ENCODE assay signal across 8 cellular contexts in genomic region chr16:9138731-9139501, GRCh38. TPM values are rescaled to one million over a fixed set of nuclear protein-coding genes. Genes with fewer than 3 reads are reported as not detected.
A peak's percentile ranks its signal among the peaks of the same experiment; 100 is the strongest.
DNase-seq lines count a peak whose midpoint lies in the region; ATAC-seq and TF ChIP-seq lines count a peak whose summit lies in the region.

No MANE protein-coding gene starts in this region.

- TF ChIP-seq CTCF in endodermal cell (conservative IDR thresholded peaks at IDR 0.05) (peak; percentile 96), mucosa of descending colon (IDR thresholded peaks at IDR 0.05) (peak; percentile 80)

- H3K36me3 ChIP-seq in endodermal cell (ENCODE audit: control insufficient read depth, insufficient read depth, low read length) (no peaks in the 10 kb centered on the region), mucosa of descending colon (ENCODE audit: low read depth) (no peaks in the 10 kb centered on the region)

- peaks cover 11% of the 10 kb centered on the region for H3K36me3 Mint-ChIP-seq in endodermal cell (ENCODE audit: low read depth)

- no peak overlapping the region for H3K27ac Mint-ChIP-seq in endodermal cell

- H3K9me3 ChIP-seq in endodermal cell (ENCODE audit: control insufficient read depth, low read length) (no peaks in the 10 kb centered on the region), mucosa of descending colon (no peaks in the 10 kb centered on the region)

- DNase-seq in DMS 273 (lab: John Stamatoyannopoulos, UW; ENCODE audit: unreplicated experiment) (peak; percentile 87), NCI-H82 treated with DMSO at 0.1 percent for 48 hours (lab: John Stamatoyannopoulos, UW; ENCODE audit: unreplicated experiment) (peak; percentile 62), endodermal cell (peak; percentile 94), mucosa of descending colon (peak; percentile 70 to 77 (median 75))
- peak; percentile 40 to 47 for DNase-seq in activated CD8-positive, alpha-beta memory T cell treated with anti-CD3 and anti-CD28 coated beads for 4 hours (ENCODE audit: low read depth in 2 of 2)
- peak; percentile 29 to 42 for DNase-seq in stimulated activated CD8-positive, alpha-beta memory T cell treated with anti-CD3 and anti-CD28 coated beads, Interleukin-4, amount 100 ng/mL, for 4 hours (ENCODE audit: low read depth in 2 of 2, low spot score in 1 of 2)

- H3K4me3 Mint-ChIP-seq in endodermal cell: no peak overlapping the region

- peaks cover 4% of the 10 kb centered on the region for H3K27me3 Mint-ChIP-seq in endodermal cell (ENCODE audit: insufficient read depth)

- ATAC-seq in HG03103 (IDR thresholded peaks at IDR 0.05; ENCODE audit: low read depth, unreplicated experiment) (peak; percentile 47), mucosa of descending colon (peak; percentile 86), GM21515 (IDR thresholded peaks at IDR 0.05; ENCODE audit: unreplicated experiment) (no peak)

- peaks cover 5% of the 10 kb centered on the region for H3K4me1 Mint-ChIP-seq in endodermal cell

- H3K4me1 ChIP-seq in endodermal cell (ENCODE audit: control insufficient read depth, insufficient read depth, low read length) (no peaks in the 10 kb centered on the region), mucosa of descending colon (ENCODE audit: low read depth) (peaks cover 5% of the 10 kb centered on the region)

- peaks cover 6% of the 10 kb centered on the region for H3K9me3 Mint-ChIP-seq in endodermal cell

- no peak overlapping the region for H3K9ac ChIP-seq in endodermal cell (ENCODE audit: extremely low read depth, low read length, poor library complexity, severe bottlenecking)

- 31 to 41% methylated on average over 12 to 21 of the region's 21 CpGs for WGBS in endodermal cell (ENCODE audit: insufficient coverage in 1 of 2, insufficient read length in 1 of 2), 2 experiments

- intact Hi-C loops in mucosa of descending colon (cut with DNase I, micrococcal nuclease): no loop called here

- H3K27me3 ChIP-seq in endodermal cell (ENCODE audit: control insufficient read depth, insufficient read depth, low read length, poor library complexity, severe bottlenecking): no peaks in the 10 kb centered on the region

- H3K27ac ChIP-seq in endodermal cell (ENCODE audit: low read depth, low read length): no peak overlapping the region

- H3K4me3 ChIP-seq in endodermal cell (ENCODE audit: low read length) (no peak overlapping the region), mucosa of descending colon (no peak overlapping the region)

RNA-seq across cellular contexts. Expression of gene HAPSTR1, which starts 47.5 kb away (rescaled TPM):
- 10 to 100 TPM; 60.9 to 68.5 TPM for total RNA-seq in endodermal cell
- 34.8 TPM for polyA plus RNA-seq in endodermal cell (2013, experiment 1 of 2)
- 35.4 TPM for polyA plus RNA-seq in endodermal cell (2013, experiment 2 of 2)
- total RNA-seq in mucosa of descending colon: 10 to 100 TPM; 55.8 to 69.8 (median 56.0) TPM

Comparison
In these comparisons a context has a peak if more than half of its experiments do, and no peak if none do; other contexts are left out.
1. DNase-seq: peak in every context shown above with its lines; median percentile 94 in endodermal cell; 87 in DMS 273; 75 in mucosa of descending colon; 62 in NCI-H82 treated with DMSO at 0.1 percent for 48 hours; 44 in activated CD8-positive, alpha-beta memory T cell treated with anti-CD3 and anti-CD28 coated beads for 4 hours; 36 in stimulated activated CD8-positive, alpha-beta memory T cell treated with anti-CD3 and anti-CD28 coated beads, Interleukin-4, amount 100 ng/mL, for 4 hours.